9 cellular contexts compared by ENCODE assay signal in the genomic region with DNA sequence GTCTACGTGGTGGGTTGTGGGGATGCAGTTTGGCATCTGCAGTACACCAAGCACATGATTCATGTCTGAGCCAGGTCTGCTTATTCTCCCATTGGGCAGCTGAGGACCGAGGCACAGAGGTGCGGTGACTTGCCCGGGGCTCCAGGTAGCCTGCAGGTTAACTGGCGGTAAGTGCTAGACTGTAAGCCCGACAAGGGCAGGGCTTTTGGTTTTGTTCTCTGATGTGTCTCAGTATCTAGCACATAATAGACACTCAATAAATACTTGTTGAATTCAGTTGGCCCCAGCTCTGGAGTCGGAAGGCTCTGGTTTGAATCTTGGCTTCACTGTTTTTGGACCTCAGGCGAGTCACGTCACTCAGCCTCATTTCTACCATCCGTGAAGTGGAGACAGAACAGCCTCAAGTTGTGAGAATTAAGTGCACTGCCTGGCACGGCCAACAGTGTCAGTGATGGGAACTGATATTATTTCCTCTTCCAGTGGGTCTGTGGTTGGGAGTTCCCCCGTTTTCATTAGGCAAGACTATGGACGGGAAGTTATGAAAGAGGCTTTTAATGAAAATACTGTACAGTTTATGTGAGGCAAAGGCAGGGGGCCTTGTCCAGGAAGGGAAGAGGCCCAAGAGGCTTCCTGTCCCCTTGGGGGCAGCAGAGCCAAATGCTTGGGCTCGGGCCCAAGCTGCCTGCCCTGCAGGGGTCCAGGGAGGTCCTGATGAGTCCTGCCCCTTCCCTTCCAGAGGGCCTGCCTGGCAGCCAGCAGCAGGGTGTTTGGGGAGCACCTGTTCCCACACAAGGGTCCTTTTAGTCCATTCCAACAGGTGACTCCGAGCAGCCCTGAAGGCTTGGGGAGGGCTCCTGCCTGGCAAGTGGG. TPM values are rescaled to one million over a fixed set of nuclear protein-coding genes. Genes with fewer than 3 reads are reported as not detected.
DNase-seq lines count a peak whose midpoint lies in the region; ATAC-seq and TF ChIP-seq lines count a peak whose summit lies in the region.
"Had no signal": no experiment of that assay in that cellular context is flagged by ENCODE, and none has a peak within 500 bp of the region (broad histone marks: within the 10 kb centered on the region; RNA-seq: fewer than 3 reads in every experiment).

No MANE protein-coding gene starts in this region.

- H3K56ac ChIP-seq in H9 (ENCODE audit: insufficient read length, low read depth, low read length), result no peak overlapping the region

- H3K23ac ChIP-seq in H9 (ENCODE audit: insufficient read length, low read depth, low read length), result no peak overlapping the region

- H2BK15ac ChIP-seq in H9 (ENCODE audit: low read depth, low read length), result no peak overlapping the region

- DNase-seq in H9 (peak; percentile 66), iris pigment epithelial cell (ENCODE audit: low read depth) (peak; percentile 90), Ammon's horn (ENCODE audit: low spot score) (no peak), RPMI8226 (no peak), putamen (ENCODE audit: low spot score) (no peak)
- DNase-seq in activated CD4-positive, alpha-beta memory T cell treated with anti-CD3 and anti-CD28 coated beads for 36 hours, result no peak
- DNase-seq: HCEC 1CT had no signal

- H4K20me1 ChIP-seq in BLaER1, result peaks cover 78% of the 10 kb centered on the region
- H4K20me1 ChIP-seq in H9 (ENCODE audit: control insufficient read depth, insufficient read depth, insufficient read length), result peaks cover 5% of the 10 kb centered on the region

- no peak overlapping the region for H2AK5ac ChIP-seq in H9 (ENCODE audit: insufficient read length, low read length)

- peak overlapping the region in 1 of 2 experiments; percentile 13; a peak in 2 of 5 replicates for H3K4me3 Mint-ChIP-seq in H9
- H3K4me3 Mint-ChIP-seq in activated CD4-positive, alpha-beta memory T cell treated with anti-CD3 and anti-CD28 coated beads for 36 hours, result no peak overlapping the region

- H2BK5ac ChIP-seq in H9 (ENCODE audit: insufficient read length, low read length), result no peak overlapping the region

- intact Hi-C loops in activated CD4-positive, alpha-beta memory T cell treated with anti-CD3 and anti-CD28 coated beads for 36 hours (cut with micrococcal nuclease), result no loop called here

- H4K5ac ChIP-seq in H9 (ENCODE audit: insufficient read length, low read depth, low read length), result no peak overlapping the region

- no peaks in the 10 kb centered on the region for H3K9me3 Mint-ChIP-seq in H9
- H3K9me3 Mint-ChIP-seq in activated CD4-positive, alpha-beta memory T cell treated with anti-CD3 and anti-CD28 coated beads for 36 hours, result no peaks in the 10 kb centered on the region

- peak; percentile 37; the same call in 1 of the 3 replicates for TF ChIP-seq CTCF in H9 (conservative IDR thresholded peaks at IDR 0.05)

- H4K8ac ChIP-seq in H9 (replicated peaks; ENCODE audit: insufficient read length, low read depth, low read length), result no peak overlapping the region

- H3K23me2 ChIP-seq in H9 (ENCODE audit: insufficient read length, low read depth, low read length, poor library complexity, severe bottlenecking), result peaks cover 18% of the 10 kb centered on the region

- H3K79me2 ChIP-seq in H9 (ENCODE audit: insufficient read depth, low read length), result peaks cover 9% of the 10 kb centered on the region; the same call in 1 of the 2 replicates

- peaks cover 55% of the 10 kb centered on the region for H3K36me3 ChIP-seq in BLaER1

- H2BK12ac ChIP-seq in H9 (ENCODE audit: insufficient read length, low read depth, low read length), result no peak overlapping the region

- peak overlapping the region; percentile 100 for H3K4me2 ChIP-seq in BLaER1
- no peak overlapping the region for H3K4me2 ChIP-seq in H9 (ENCODE audit: insufficient read depth, insufficient read length, low read length)

- CTCF ChIA-PET in activated CD4-positive, alpha-beta memory T cell treated with anti-CD3 and anti-CD28 coated beads for 36 hours (lab: Charles Lee), result interaction anchor here (4.3 kb wide), 1 partner anchor 97 kb away, joined by 52 read pairs; no protein-coding TSS in a partner anchor

- no peaks in the 10 kb centered on the region; the same call in 1 of the 2 replicates for H3K27me3 Mint-ChIP-seq in H9 (ENCODE audit: low read depth)
- H3K27me3 Mint-ChIP-seq in activated CD4-positive, alpha-beta memory T cell treated with anti-CD3 and anti-CD28 coated beads for 36 hours, result peaks cover 1% of the 10 kb centered on the region

- no peaks in the 10 kb centered on the region for H3K79me1 ChIP-seq in H9 (ENCODE audit: insufficient read depth, low read depth, low read length, poor library complexity, severe bottlenecking)

- no peak overlapping the region for H2BK20ac ChIP-seq in H9 (ENCODE audit: low read depth, low read length, poor library complexity, severe bottlenecking)

- no CpG with 5 or more reads among the region's 15 CpGs for WGBS in H9 (ENCODE audit: extremely low coverage, insufficient read length, low lambda C conversion rate)

- H3K14ac ChIP-seq in H9 (ENCODE audit: insufficient read depth, low read length), result no peak overlapping the region

- H3K9ac ChIP-seq in BLaER1 (peak overlapping the region; percentile 98), H9 (ENCODE audit: extremely low read depth, insufficient read length, low read length) (no peak overlapping the region)

- H3K27ac Mint-ChIP-seq in H9, result peak overlapping the region in 1 of 3 experiments; percentile 67; a peak in 3 of 7 replicates
- peak overlapping the region; percentile 76 for H3K27ac Mint-ChIP-seq in activated CD4-positive, alpha-beta memory T cell treated with anti-CD3 and anti-CD28 coated beads for 36 hours

- H3K27ac ChIP-seq in BLaER1, result peak overlapping the region; percentile 97
- no peak overlapping the region for H3K27ac ChIP-seq in H9 (ENCODE audit: insufficient read length, low read depth, low read length)

- ATAC-seq in HG03521 (IDR thresholded peaks at IDR 0.05; ENCODE audit: unreplicated experiment), result no peak

- peaks cover 26 to 32% of the 10 kb centered on the region in 2 experiments for H3K4me1 Mint-ChIP-seq in H9
- peaks cover 47% of the 10 kb centered on the region for H3K4me1 Mint-ChIP-seq in activated CD4-positive, alpha-beta memory T cell treated with anti-CD3 and anti-CD28 coated beads for 36 hours (ENCODE audit: low read depth)

- no peak overlapping the region for H2BK120ac ChIP-seq in H9 (ENCODE audit: low read depth, low read length, poor library complexity, severe bottlenecking)

- H3K27me3 ChIP-seq in BLaER1 (no peaks in the 10 kb centered on the region), H9 (ENCODE audit: insufficient read depth, low read length) (no peaks in the 10 kb centered on the region)

- no peak overlapping the region for H3T11ph ChIP-seq in H9 (ENCODE audit: low read length)

- H3K18ac ChIP-seq in H9 (ENCODE audit: insufficient read length, low read depth, low read length), result no peak overlapping the region

- H3K9me3 ChIP-seq in BLaER1 (no peaks in the 10 kb centered on the region), H9 (ENCODE audit: control insufficient read depth, low read depth, low read length) (no peaks in the 10 kb centered on the region)

- H3K4ac ChIP-seq in H9 (ENCODE audit: low read depth, low read length), result no peak overlapping the region

- peak overlapping the region; percentile 92 for H3K4me3 ChIP-seq in BLaER1

- no peak overlapping the region for H2AFZ ChIP-seq in H9 (ENCODE audit: low read length)

- H3K4me1 ChIP-seq in BLaER1 (peaks cover 74% of the 10 kb centered on the region), H9 (ENCODE audit: insufficient read depth, low read length) (no peaks in the 10 kb centered on the region)

- H4K91ac ChIP-seq in H9 (ENCODE audit: insufficient read length, low read depth, low read length), result no peak overlapping the region

- peaks cover 24 to 35% (median 31%) of the 10 kb centered on the region in 3 experiments for H3K36me3 Mint-ChIP-seq in H9 (ENCODE audit: insufficient read depth in 1 of 3, low read depth in 3 of 3)
- peaks cover 34% of the 10 kb centered on the region for H3K36me3 Mint-ChIP-seq in activated CD4-positive, alpha-beta memory T cell treated with anti-CD3 and anti-CD28 coated beads for 36 hours

- POLR2A ChIA-PET in activated CD4-positive, alpha-beta memory T cell treated with anti-CD3 and anti-CD28 coated beads for 36 hours (lab: Charles Lee), result interaction anchor here (0.6 kb wide), 1 partner anchor 31 kb away, joined by 3 read pairs; no protein-coding TSS in a partner anchor

RNA-seq across cellular contexts. Expression of a gene that starts 3.3 kb away (rescaled TPM):
- 212 and 213 TPM in 2 replicates for total RNA-seq in H9 (2021)
- 100 to 1,000 TPM; 247 to 248 TPM for total RNA-seq in activated CD4-positive, alpha-beta memory T cell treated with anti-CD3 and anti-CD28 coated beads for 36 hours

RNA-seq across cellular contexts. Expression of a gene that starts 3.4 kb away (rescaled TPM):
- total RNA-seq in H9 (2021), result 17.6 and 18.6 TPM in 2 replicates
- 10 to 100 TPM; 21.7 to 22.1 TPM for total RNA-seq in activated CD4-positive, alpha-beta memory T cell treated with anti-CD3 and anti-CD28 coated beads for 36 hours

RNA-seq across cellular contexts. Expression of a gene that starts 4.8 kb away (rescaled TPM):
- 9.8 and 10.9 TPM in 2 replicates for total RNA-seq in H9 (2021)
- 10 to 100 TPM; 31.2 to 33.4 TPM for total RNA-seq in activated CD4-positive, alpha-beta memory T cell treated with anti-CD3 and anti-CD28 coated beads for 36 hours

RNA-seq across cellular contexts. Expression of a gene that starts 44.6 kb away (rescaled TPM):
- 105 and 106 TPM in 2 replicates for total RNA-seq in H9 (2021)
- 100 to 1,000 TPM in 1 of 2 experiments, 10 to 100 TPM in 1; 98.3 to 104 TPM for total RNA-seq in activated CD4-positive, alpha-beta memory T cell treated with anti-CD3 and anti-CD28 coated beads for 36 hours

RNA-seq across cellular contexts. Expression of a gene that starts 50.8 kb away (rescaled TPM):
- 12.3 and 16.4 TPM in 2 replicates for total RNA-seq in H9 (2021)
- total RNA-seq in activated CD4-positive, alpha-beta memory T cell treated with anti-CD3 and anti-CD28 coated beads for 36 hours, result 10 to 100 TPM; 43.9 to 47.2 TPM

Comparison
In these comparisons a context has a peak if more than half of its experiments do, and no peak if none do; other contexts are left out.
1. DNase-seq: peak in H9 (single experiment) and iris pigment epithelial cell (single experiment); none in activated CD4-positive, alpha-beta memory T cell treated with anti-CD3 and anti-CD28 coated beads for 36 hours (single experiment), Ammon's horn (single experiment), RPMI8226 (single experiment) and putamen (single experiment).